Comparison of ENCODE assay signal across 11 cellular contexts in genomic region chr1:209086486-209087192, GRCh38.
DNase-seq lines count a peak whose midpoint lies in the region; ATAC-seq and TF ChIP-seq lines count a peak whose summit lies in the region.
"Had no signal": no experiment of that assay in that cellular context is flagged by ENCODE, and none has a peak within 500 bp of the region (broad histone marks: within the 10 kb centered on the region; RNA-seq: fewer than 3 reads in every experiment).

No MANE protein-coding gene starts in this region.

- H3K9me3 ChIP-seq in colonic mucosa = no peaks in the 10 kb centered on the region
- H3K9me3 ChIP-seq: ovary, vagina had no signal

- peak; percentile 96 for ATAC-seq in GM18858 (IDR thresholded peaks at IDR 0.05; ENCODE audit: unreplicated experiment)
- ATAC-seq in GM21529 (IDR thresholded peaks at IDR 0.05; ENCODE audit: unreplicated experiment) = peak; percentile 95
- peak; percentile 84 for ATAC-seq in HG03159 (IDR thresholded peaks at IDR 0.05; ENCODE audit: unreplicated experiment)

- H3K4me1 ChIP-seq in colonic mucosa = no peaks in the 10 kb centered on the region
- H3K4me1 ChIP-seq: vagina had no signal

- peak; percentile 49 for DNase-seq in kidney glomerular epithelial cell (lab: John Stamatoyannopoulos, UW)
- DNase-seq in D341Med (ENCODE audit: low spot score) = no peak
- DNase-seq in colonic mucosa = no peak
- DNase-seq in T-helper 9 cell = no peak
- DNase-seq in foreskin fibroblast = no peak
- DNase-seq: ovary, SHP77 had no signal

- H3K27me3 ChIP-seq in colonic mucosa = no peaks in the 10 kb centered on the region
- H3K27me3 ChIP-seq: ovary, vagina had no signal

- H3K27ac ChIP-seq in colonic mucosa = no peak overlapping the region
- H3K27ac ChIP-seq: ovary, vagina had no signal

- no peak for TF ChIP-seq CTCF in colonic mucosa (IDR thresholded peaks at IDR 0.05)
- TF ChIP-seq CTCF in foreskin fibroblast (IDR thresholded peaks at IDR 0.05; ENCODE audit: low read depth, low read length) = no peak

- H3K36me3 ChIP-seq in colonic mucosa = no peaks in the 10 kb centered on the region
- H3K36me3 ChIP-seq: ovary, vagina had no signal

- intact Hi-C loops in colonic mucosa (cut with DNase I) = no loop called here

- H3K4me3 ChIP-seq in colonic mucosa (no peak overlapping the region), foreskin fibroblast (ENCODE audit: low read depth in 1 of 2, low read length in 2 of 2) (no peak overlapping the region)
- H3K4me3 ChIP-seq: ovary, vagina had no signal

- H3K9ac ChIP-seq in colonic mucosa (ENCODE audit: low read depth in 2 of 2, low read length in 2 of 2) = no peak overlapping the region
